21 cellular contexts compared by ENCODE assay signal in the genomic region with DNA sequence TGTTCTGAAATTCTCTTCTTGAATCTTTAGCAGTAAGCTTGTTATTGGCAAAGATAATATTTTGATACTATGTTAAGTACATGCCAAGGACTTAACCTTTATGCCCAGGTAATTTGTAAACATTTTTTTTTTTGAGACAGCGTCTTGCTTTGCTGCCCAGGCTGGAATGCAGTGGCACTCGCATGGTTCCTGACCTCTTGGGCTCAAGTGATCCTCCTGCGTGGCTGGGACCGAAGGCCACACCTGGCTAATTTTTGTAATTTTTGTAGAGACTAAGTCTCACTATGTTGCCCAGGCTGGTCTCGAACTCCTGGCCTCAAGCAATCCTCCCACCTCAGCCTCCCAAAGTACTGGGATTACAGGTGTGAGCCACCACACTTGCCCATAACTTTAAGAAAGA. TPM values are rescaled to one million over a fixed set of nuclear protein-coding genes. Genes with fewer than 3 reads are reported as not detected.
DNase-seq lines count a peak whose midpoint lies in the region; ATAC-seq, FAIRE-seq and TF ChIP-seq lines count a peak whose summit lies in the region.
"Had no signal": no experiment of that assay in that cellular context is flagged by ENCODE, and none has a peak within 500 bp of the region (broad histone marks: within the 10 kb centered on the region; RNA-seq: fewer than 3 reads in every experiment).

No MANE protein-coding gene starts in this region.

- H4K20me1 ChIP-seq in PC-3 (ENCODE audit: low read length), result no peaks in the 10 kb centered on the region
- H4K20me1 ChIP-seq: BLaER1 treated with 17β-estradiol and CSF1 and Interleukin-3, amounts not matched to agents 10 nM and 100 nM had no signal

- H3F3A ChIP-seq in PC-3 (ENCODE audit: low read length, unreplicated experiment), result peaks cover 4% of the 10 kb centered on the region

- H3K4me1 ChIP-seq in PC-3 (ENCODE audit: insufficient read depth, low read length), result peaks cover 25% of the 10 kb centered on the region
- peaks cover 16% of the 10 kb centered on the region for H3K4me1 ChIP-seq in RWPE2 (ENCODE audit: insufficient read depth, poor library complexity, severe bottlenecking)
- H3K4me1 ChIP-seq in left lung, result no peaks in the 10 kb centered on the region
- H3K4me1 ChIP-seq: BLaER1 treated with 17β-estradiol and CSF1 and Interleukin-3, amounts not matched to agents 10 nM and 100 nM had no signal

- H3K27me3 ChIP-seq in PC-3 (ENCODE audit: low read length), result no peaks in the 10 kb centered on the region
- H3K27me3 ChIP-seq in RWPE2 (ENCODE audit: insufficient read depth, poor library complexity, severe bottlenecking), result no peaks in the 10 kb centered on the region
- no peaks in the 10 kb centered on the region for H3K27me3 ChIP-seq in left lung
- H3K27me3 ChIP-seq: BLaER1 treated with 17β-estradiol and CSF1 and Interleukin-3, amounts not matched to agents 10 nM and 100 nM had no signal

- BruUV-seq in PC-3 (replicated peaks; lab: Mats Ljungman, UMichigan), result no TSS peak

- intact Hi-C loops in PC-3 (cut with micrococcal nuclease), result loop anchor here (2.0 kb wide), 1 partner anchor 20 kb away; no protein-coding TSS in a partner anchor
- intact Hi-C loops in left lung (cut with DNase I), result no loop called here

- H3K27ac ChIP-seq in PC-3 (ENCODE audit: low read length), result peak overlapping the region; percentile 96; the same call in 1 of the 2 replicates
- peak overlapping the region; percentile 85 for H3K27ac ChIP-seq in RWPE2 (ENCODE audit: poor library complexity, severe bottlenecking)
- H3K27ac ChIP-seq in left lung, result no peak overlapping the region
- H3K27ac ChIP-seq: 22Rv1; BLaER1 treated with 17β-estradiol and CSF1 and Interleukin-3, amounts not matched to agents 10 nM and 100 nM had no signal

- H3K4me2 ChIP-seq in PC-3 (ENCODE audit: low read length), result no peak overlapping the region
- H3K4me2 ChIP-seq: BLaER1 treated with 17β-estradiol and CSF1 and Interleukin-3, amounts not matched to agents 10 nM and 100 nM had no signal

- H3K36me3 ChIP-seq in PC-3 (ENCODE audit: low read depth, low read length), result no peaks in the 10 kb centered on the region
- no peaks in the 10 kb centered on the region for H3K36me3 ChIP-seq in RWPE2 (ENCODE audit: low read depth)
- H3K36me3 ChIP-seq in left lung, result no peaks in the 10 kb centered on the region
- H3K36me3 ChIP-seq: BLaER1 treated with 17β-estradiol and CSF1 and Interleukin-3, amounts not matched to agents 10 nM and 100 nM had no signal

- no peak overlapping the region for H3K9ac ChIP-seq in PC-3 (ENCODE audit: low read length)
- H3K9ac ChIP-seq: BLaER1 treated with 17β-estradiol and CSF1 and Interleukin-3, amounts not matched to agents 10 nM and 100 nM had no signal

- POLR2A ChIA-PET in PC-3 (lab: Charles Lee; ENCODE audit: unreplicated experiment), result no interaction called here

- TF ChIP-seq CTCF in D721Med (IDR thresholded peaks at IDR 0.05; ENCODE audit: insufficient read depth, missing control alignments), result no peak
- no peak for TF ChIP-seq CTCF in PC-3 (conservative IDR thresholded peaks at IDR 0.05; ENCODE audit: low read depth, low read length)
- TF ChIP-seq CTCF in RWPE2 (IDR thresholded peaks at IDR 0.05; ENCODE audit: poor library complexity, severe bottlenecking), result no peak
- no peak for TF ChIP-seq CTCF in left lung (IDR thresholded peaks at IDR 0.05)

- DNase-seq in D721Med (ENCODE audit: insufficient read length, low spot score) (no peak), PC-3 (no peak), RWPE2 (ENCODE audit: low spot score) (no peak), left lung (no peak), iPS-NIHi7 (ENCODE audit: extremely low spot score) (no peak), SHP77 (lab: John Stamatoyannopoulos, UW) (no peak), NCI-H1048 (lab: John Stamatoyannopoulos, UW) (no peak), C1 segment of cervical spinal cord (lab: John Stamatoyannopoulos, UW) (no peak)
- DNase-seq: AML-193; CD4-positive, alpha-beta memory T cell; CD4-positive, CD25-positive, alpha-beta regulatory T cell; CD8-positive, alpha-beta memory T cell; COR-L47; DMS79 treated with DMSO at 0.1 percent for 48 hours; GF-D8 had no signal

- no peak overlapping the region for H2AFZ ChIP-seq in PC-3 (ENCODE audit: low read length)

- no peak overlapping the region for H3K4me3 ChIP-seq in PC-3 (ENCODE audit: low read length)
- H3K4me3 ChIP-seq in RWPE2 (ENCODE audit: severe bottlenecking), result no peak overlapping the region
- H3K4me3 ChIP-seq in left lung, result no peak overlapping the region
- H3K4me3 ChIP-seq: A549; BLaER1 treated with 17β-estradiol and CSF1 and Interleukin-3, amounts not matched to agents 10 nM and 100 nM had no signal

- ATAC-seq in PC-3 (no peak), RWPE2 (ENCODE audit: low read depth) (no peak), left lung (peak; percentile 5)

- H3K9me2 ChIP-seq in PC-3 (replicated peaks; ENCODE audit: low read length), result no peaks in the 10 kb centered on the region

- no peaks in the 10 kb centered on the region for H3K79me2 ChIP-seq in PC-3 (ENCODE audit: low read length)

- CTCF ChIA-PET in PC-3 (lab: Charles Lee), result no interaction called here

- FAIRE-seq in D721Med (lab: Jason Lieb, UNC), result peak; percentile 89
- FAIRE-seq: A549, G401.6, GM12891, GM19239 had no signal

- H3K9me3 ChIP-seq in PC-3 (ENCODE audit: low read length) (no peaks in the 10 kb centered on the region), RWPE2 (ENCODE audit: severe bottlenecking) (no peaks in the 10 kb centered on the region), left lung (no peaks in the 10 kb centered on the region)
- H3K9me3 ChIP-seq: A549 had no signal

RNA-seq across cellular contexts. Expression of gene ZCCHC2, which starts 35.7 kb away (rescaled TPM):
- total RNA-seq in PC-3 (2014; rRNA removed) (17.3 and 24.9 TPM in 2 replicates), left lung (10 to 100 TPM; 25.1 to 34.5 TPM)

Comparison
In these comparisons a context has a peak if more than half of its experiments do, and no peak if none do; other contexts are left out.
1. H3K27ac ChIP-seq: peak in PC-3 (single experiment) and RWPE2 (single experiment); none in left lung (0 of 2).